ENCODE assay signal across 1 cellular context in genomic region chr11:3181722-3182461, GRCh38.
TF ChIP-seq lines count a peak whose summit lies in the region.

No MANE protein-coding gene starts in this region.

TF ChIP-seq in K562, 482 proteins besides CTCF, POLR2A, EP300 and RAD21:
- TF ChIP-seq BRF1 (IDR thresholded peaks at IDR 0.05; ENCODE audit: borderline replicate concordance, extremely low read depth, insufficient read length) (no peak), ZMIZ1 (IDR thresholded peaks at IDR 0.05; ENCODE audit: low read depth in 2 of 2, low read length in 2 of 2) (peak in 1 of 2 experiments; percentile 74; a peak in 2 of 4 replicates), PKNOX1 (IDR thresholded peaks at IDR 0.05) (peak; percentile 72), ZBTB17 (CRISPR knock-in tag; IDR thresholded peaks at IDR 0.05) (peak; percentile 93), ZNF41 (CRISPR knock-in tag; conservative IDR thresholded peaks at IDR 0.05) (no peak), MLLT1 (IDR thresholded peaks at IDR 0.05) (peak in 1 of 2 experiments; percentile 97; a peak in 2 of 4 replicates)
